1 cellular context compared by ENCODE assay signal in the genomic region with DNA sequence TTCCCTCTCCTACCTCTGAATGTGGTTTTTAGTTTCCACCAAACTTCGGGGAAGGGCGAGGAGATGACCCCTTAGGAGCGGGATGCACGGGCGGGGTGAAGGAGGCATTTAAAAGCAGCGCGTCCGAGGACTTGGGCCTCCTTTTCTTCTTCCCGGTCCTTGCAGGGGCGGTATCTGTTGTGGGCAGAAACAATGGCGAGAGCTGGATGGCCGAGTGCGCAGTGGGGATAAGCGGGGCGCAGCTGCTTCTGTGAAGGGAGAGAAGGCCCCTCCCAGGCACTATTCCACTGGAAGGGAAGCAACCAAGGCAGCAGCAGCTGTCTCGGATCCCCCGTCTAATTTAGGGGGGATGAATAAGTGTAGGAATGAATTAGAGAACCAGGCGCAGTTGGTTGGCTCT.
TF ChIP-seq lines count a peak whose summit lies in the region.

No MANE protein-coding gene starts in this region.

TF ChIP-seq in K562, 482 proteins besides CTCF, POLR2A, EP300 and RAD21 (continued from another document):
- TF ChIP-seq, protein P1, sequence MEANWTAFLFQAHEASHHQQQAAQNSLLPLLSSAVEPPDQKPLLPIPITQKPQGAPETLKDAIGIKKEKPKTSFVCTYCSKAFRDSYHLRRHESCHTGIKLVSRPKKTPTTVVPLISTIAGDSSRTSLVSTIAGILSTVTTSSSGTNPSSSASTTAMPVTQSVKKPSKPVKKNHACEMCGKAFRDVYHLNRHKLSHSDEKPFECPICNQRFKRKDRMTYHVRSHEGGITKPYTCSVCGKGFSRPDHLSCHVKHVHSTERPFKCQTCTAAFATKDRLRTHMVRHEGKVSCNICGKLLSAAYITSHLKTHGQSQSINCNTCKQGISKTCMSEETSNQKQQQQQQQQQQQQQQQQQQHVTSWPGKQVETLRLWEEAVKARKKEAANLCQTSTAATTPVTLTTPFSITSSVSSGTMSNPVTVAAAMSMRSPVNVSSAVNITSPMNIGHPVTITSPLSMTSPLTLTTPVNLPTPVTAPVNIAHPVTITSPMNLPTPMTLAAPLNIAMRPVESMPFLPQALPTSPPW (CRISPR knock-in tag; IDR thresholded peaks at IDR 0.05): peak; percentile 9; the same call in 1 of the 2 replicates
- TF ChIP-seq CBFA2T2 (conservative IDR thresholded peaks at IDR 0.05) (peak; percentile 60), POLR2AphosphoS5 (IDR thresholded peaks at IDR 0.05; ENCODE audit: control insufficient read depth, insufficient read depth, low read depth, low read length) (peak; percentile 63; the same call in 1 of the 2 replicates), ZNF586 (CRISPR knock-in tag; conservative IDR thresholded peaks at IDR 0.05) (no peak), BRD4 (IDR thresholded peaks at IDR 0.05) (no peak), TCF3 (CRISPR knock-in tag; IDR thresholded peaks at IDR 0.05) (peak; percentile 80), SMARCA4 (IDR thresholded peaks at IDR 0.05) (peak; percentile 35; the same call in 1 of the 2 replicates), USF1 (CRISPR knock-in tag; IDR thresholded peaks at IDR 0.05) (no peak), CBFA2T3 (IDR thresholded peaks at IDR 0.05) (peak; percentile 77), YY1 (IDR thresholded peaks at IDR 0.05; ENCODE audit: borderline replicate concordance in 1 of 3, control insufficient read depth in 1 of 3, extremely low read depth in 1 of 3, insufficient read depth in 3 of 3, insufficient read length in 1 of 3, insufficient replicate concordance in 2 of 3, low read depth in 1 of 3, low read length in 2 of 3) (peak in 1 of 3 experiments; percentile 81), SREBF2 (CRISPR knock-in tag; IDR thresholded peaks at IDR 0.05) (no peak), ZNF395 (CRISPR knock-in tag; IDR thresholded peaks at IDR 0.05) (no peak), TCF7 (IDR thresholded peaks at IDR 0.05; ENCODE audit: borderline replicate concordance) (peak; percentile 35; the same call in 1 of the 2 replicates), NRF1 (conservative IDR thresholded peaks at IDR 0.05 in 1 of 2, IDR thresholded peaks at IDR 0.05 in 1 of 2) (peak; percentile 33 to 39), HNRNPLL (IDR thresholded peaks at IDR 0.05; ENCODE audit: low read depth, low read length, poor library complexity, severe bottlenecking) (no peak), ZNF764 (CRISPR knock-in tag; IDR thresholded peaks at IDR 0.05; ENCODE audit: low read depth) (no peak), ZBTB8A (IDR thresholded peaks at IDR 0.05; ENCODE audit: partially characterized antibody) (no peak), HNRNPH1 (optimal IDR thresholded peaks at IDR 0.05; ENCODE audit: low read depth, low read length) (no peak), MTA2 (IDR thresholded peaks at IDR 0.05; ENCODE audit: low read depth) (peak; percentile 30; the same call in 1 of the 2 replicates), NFIC (IDR thresholded peaks at IDR 0.05) (0 out of 2 replicates have a peak, but pooled peaks have one; percentile 15), SAP30 (IDR thresholded peaks at IDR 0.05; ENCODE audit: borderline replicate concordance, insufficient read depth, low read depth, low read length, poor library complexity, severe bottlenecking) (peak; percentile 3), TAF1 (IDR thresholded peaks at IDR 0.05; ENCODE audit: control insufficient read depth, extremely low read depth, insufficient read depth, low read length, severe bottlenecking) (peak; percentile 57), RBM22 (IDR thresholded peaks at IDR 0.05; ENCODE audit: low read depth, low read length, poor library complexity, severe bottlenecking) (no peak), ARID1B (IDR thresholded peaks at IDR 0.05) (peak; percentile 71), NCOR1 (IDR thresholded peaks at IDR 0.05) (peak; percentile 45; the same call in 1 of the 2 replicates), GATA2 (CRISPR knock-in tag; IDR thresholded peaks at IDR 0.05) (0 out of 2 replicates have a peak, but pooled peaks have one; percentile 13), CHD1 (IDR thresholded peaks at IDR 0.05; ENCODE audit: low read length) (peak; percentile 1), THAP12 (CRISPR knock-in tag; IDR thresholded peaks at IDR 0.05) (0 out of 2 replicates have a peak, but pooled peaks have one; percentile 15), TAL1 (IDR thresholded peaks at IDR 0.05) (peak; percentile 66), TEAD4 (IDR thresholded peaks at IDR 0.05; ENCODE audit: low read length) (peak; percentile 45; the same call in 1 of the 2 replicates), TEAD4 (CRISPR knock-in tag; IDR thresholded peaks at IDR 0.05; ENCODE audit: borderline replicate concordance) (no peak), CREM (IDR thresholded peaks at IDR 0.05; ENCODE audit: low read depth) (0 out of 2 replicates have a peak, but pooled peaks have one; percentile 10), CREB1 (IDR thresholded peaks at IDR 0.05) (peak; percentile 7; the same call in 1 of the 2 replicates), CREB1 (CRISPR knock-in tag; IDR thresholded peaks at IDR 0.05) (no peak)
- TF ChIP-seq, protein P2, sequence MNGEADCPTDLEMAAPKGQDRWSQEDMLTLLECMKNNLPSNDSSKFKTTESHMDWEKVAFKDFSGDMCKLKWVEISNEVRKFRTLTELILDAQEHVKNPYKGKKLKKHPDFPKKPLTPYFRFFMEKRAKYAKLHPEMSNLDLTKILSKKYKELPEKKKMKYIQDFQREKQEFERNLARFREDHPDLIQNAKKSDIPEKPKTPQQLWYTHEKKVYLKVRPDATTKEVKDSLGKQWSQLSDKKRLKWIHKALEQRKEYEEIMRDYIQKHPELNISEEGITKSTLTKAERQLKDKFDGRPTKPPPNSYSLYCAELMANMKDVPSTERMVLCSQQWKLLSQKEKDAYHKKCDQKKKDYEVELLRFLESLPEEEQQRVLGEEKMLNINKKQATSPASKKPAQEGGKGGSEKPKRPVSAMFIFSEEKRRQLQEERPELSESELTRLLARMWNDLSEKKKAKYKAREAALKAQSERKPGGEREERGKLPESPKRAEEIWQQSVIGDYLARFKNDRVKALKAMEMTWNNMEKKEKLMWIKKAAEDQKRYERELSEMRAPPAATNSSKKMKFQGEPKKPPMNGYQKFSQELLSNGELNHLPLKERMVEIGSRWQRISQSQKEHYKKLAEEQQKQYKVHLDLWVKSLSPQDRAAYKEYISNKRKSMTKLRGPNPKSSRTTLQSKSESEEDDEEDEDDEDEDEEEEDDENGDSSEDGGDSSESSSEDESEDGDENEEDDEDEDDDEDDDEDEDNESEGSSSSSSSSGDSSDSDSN (IDR thresholded peaks at IDR 0.05; ENCODE audit: borderline replicate concordance in 1 of 2, low read depth in 2 of 2, low read length in 2 of 2): peak in 1 of 2 experiments; percentile 87; a peak in 2 of 4 replicates
- TF ChIP-seq, protein P3, sequence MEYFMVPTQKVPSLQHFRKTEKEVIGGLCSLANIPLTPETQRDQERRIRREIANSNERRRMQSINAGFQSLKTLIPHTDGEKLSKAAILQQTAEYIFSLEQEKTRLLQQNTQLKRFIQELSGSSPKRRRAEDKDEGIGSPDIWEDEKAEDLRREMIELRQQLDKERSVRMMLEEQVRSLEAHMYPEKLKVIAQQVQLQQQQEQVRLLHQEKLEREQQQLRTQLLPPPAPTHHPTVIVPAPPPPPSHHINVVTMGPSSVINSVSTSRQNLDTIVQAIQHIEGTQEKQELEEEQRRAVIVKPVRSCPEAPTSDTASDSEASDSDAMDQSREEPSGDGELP (CRISPR knock-in tag; IDR thresholded peaks at IDR 0.05; ENCODE audit: borderline replicate concordance): peak; percentile 33; the same call in 1 of the 2 replicates
